18 cellular contexts compared by ENCODE assay signal in the genomic region with DNA sequence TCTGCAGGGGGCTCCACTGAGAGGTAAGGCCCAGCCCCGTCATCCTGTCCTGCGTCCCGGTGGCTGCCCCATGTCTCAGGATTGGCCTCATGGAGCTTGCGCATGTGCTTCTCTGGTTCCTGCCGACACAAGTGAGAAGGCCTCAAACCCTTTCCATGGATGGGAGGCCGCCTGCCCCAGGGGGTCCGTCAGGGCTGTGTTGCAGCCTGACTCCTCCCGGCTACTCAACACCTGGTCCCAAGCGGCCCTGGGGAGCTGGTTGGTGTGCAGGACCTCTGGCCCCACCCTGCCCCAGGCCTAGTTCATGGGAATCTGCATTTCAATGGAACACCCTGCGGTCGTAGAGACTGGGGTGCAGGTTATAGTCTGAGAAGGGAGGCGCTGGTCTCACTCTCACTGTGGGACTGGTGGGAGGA.
"Had no signal": no experiment of that assay in that cellular context is flagged by ENCODE, and none has a peak within 500 bp of the region (broad histone marks: within the 10 kb centered on the region; RNA-seq: fewer than 3 reads in every experiment).

No MANE protein-coding gene starts in this region.

- H3K27me3 ChIP-seq: body of pancreas had no signal

- ATAC-seq: body of pancreas; esophagus mucosa; gastrocnemius medialis; heart right ventricle; stimulated activated naive CD8-positive, alpha-beta T cell treated with anti-CD3 and anti-CD28 coated beads, Interleukin-15, Interleukin-2, amounts not matched to agents 100 U/mL and 50 U/mL, for 24 hours had no signal

- H3K36me3 ChIP-seq: gastrocnemius medialis, heart right ventricle, tibial nerve had no signal

- H3K27ac ChIP-seq: body of pancreas, gastrocnemius medialis, heart right ventricle, SK-N-MC, tibial nerve had no signal

- H3K4me3 ChIP-seq: body of pancreas, gastrocnemius medialis, heart right ventricle, SK-N-MC, tibial nerve had no signal

- DNase-seq: activated B cell treated with CpG ODN at 0.5 μM for 24 hours; activated CD4-positive, alpha-beta memory T cell treated with anti-CD3 and anti-CD28 coated beads for 36 hours; activated CD4-positive, alpha-beta T cell treated with anti-CD3 and anti-CD28 coated beads for 4 hours; activated naive CD4-positive, alpha-beta T cell treated with anti-CD3 and anti-CD28 coated beads for 36 hours; activated T-cell treated with anti-CD3 and anti-CD28 coated beads for 4 hours; body of pancreas; caudate nucleus; gastrocnemius medialis; heart right ventricle; nephron progenitor cell; occipital lobe; retina; stimulated activated naive CD8-positive, alpha-beta T cell treated with anti-CD3 and anti-CD28 coated beads, Interleukin-15, Interleukin-2, amounts not matched to agents 100 U/mL and 50 U/mL, for 24 hours; substantia nigra had no signal

- FAIRE-seq: colon had no signal

- H3K9me3 ChIP-seq: body of pancreas, gastrocnemius medialis, heart right ventricle, tibial nerve had no signal

- H3K4me1 ChIP-seq: gastrocnemius medialis had no signal
